Comparison of ENCODE assay signal across 8 cellular contexts in genomic region chr9:35645736-35646582, GRCh38. TPM values are rescaled to one million over a fixed set of nuclear protein-coding genes. Genes with fewer than 3 reads are reported as not detected.
A peak's percentile ranks its signal among the peaks of the same experiment; 100 is the strongest.
DNase-seq lines count a peak whose midpoint lies in the region; ATAC-seq and TF ChIP-seq lines count a peak whose summit lies in the region.

No MANE protein-coding gene starts in this region.

- DNase-seq in NCI-H82 (lab: John Stamatoyannopoulos, UW) = peak; percentile 38
- DNase-seq in NCI-H82 treated with DMSO at 0.1 percent for 48 hours (lab: John Stamatoyannopoulos, UW; ENCODE audit: unreplicated experiment) = no peak
- DNase-seq in naive thymus-derived CD4-positive, alpha-beta T cell = peak in 5 of 9 donors; percentile 33 to 47 (median 45)
- DNase-seq in NCI-H2081 treated with DMSO at 0.1 percent for 48 hours (lab: John Stamatoyannopoulos, UW) = no peak
- no peak for DNase-seq in NCI-H2107 treated with DMSO at 0.1 percent for 48 hours (lab: John Stamatoyannopoulos, UW; ENCODE audit: unreplicated experiment)

- POLR2A ChIA-PET in naive thymus-derived CD4-positive, alpha-beta T cell (lab: Charles Lee) = interaction anchor here (0.6 to 10.8 kb wide), 19 partner anchors 8 to 1652 kb away, joined by 3 to 264 read pairs (median 5); partner anchors contain the start of genes ARHGEF39, CCDC107, CD72 and CREB3

- 13 to 14% methylated on average over 25 of the region's 25 CpGs for WGBS in esophagus, 2 donors

- H3K27me3 ChIP-seq in esophagus (ENCODE audit: control insufficient read depth in 1 of 2, insufficient read depth in 2 of 2, low read length in 2 of 2) = no peaks in the 10 kb centered on the region
- H3K27me3 ChIP-seq in naive thymus-derived CD4-positive, alpha-beta T cell (ENCODE audit: control insufficient read depth in 2 of 2, insufficient read depth in 2 of 2, low read length in 2 of 2) = no peaks in the 10 kb centered on the region

- ATAC-seq in HG03139 (IDR thresholded peaks at IDR 0.05; ENCODE audit: unreplicated experiment) (peak; percentile 0), SK-N-SH treated with all-trans-retinoic acid at 6 μM for 48 hours (peak; percentile 26)
- no peak for ATAC-seq in naive thymus-derived CD4-positive, alpha-beta T cell

- peak overlapping the region; percentile 76 to 84 for H3K27ac ChIP-seq in esophagus (ENCODE audit: low read depth in 2 of 2, low read length in 1 of 2)
- H3K27ac ChIP-seq in naive thymus-derived CD4-positive, alpha-beta T cell (ENCODE audit: low read depth, low read length) = peak overlapping the region; percentile 83

- H3K36me3 Mint-ChIP-seq in naive thymus-derived CD4-positive, alpha-beta T cell = peaks cover 0 to 47% (median 3%) of the 10 kb centered on the region in 5 donors

- H3K9me3 ChIP-seq in esophagus (ENCODE audit: control insufficient read depth in 2 of 2, insufficient read depth in 1 of 2, low read depth in 1 of 2, low read length in 1 of 2) = no peaks in the 10 kb centered on the region
- no peaks in the 10 kb centered on the region for H3K9me3 ChIP-seq in naive thymus-derived CD4-positive, alpha-beta T cell (ENCODE audit: control insufficient read depth in 2 of 3, low read length in 3 of 3)

- peak overlapping the region; percentile 86 to 99 (median 96) for H3K27ac Mint-ChIP-seq in naive thymus-derived CD4-positive, alpha-beta T cell

- peaks cover 0 to 2% (median 0%) of the 10 kb centered on the region in 11 donors for H3K9me3 Mint-ChIP-seq in naive thymus-derived CD4-positive, alpha-beta T cell

- peak overlapping the region; percentile 90 to 100 (median 96) for H3K4me3 Mint-ChIP-seq in naive thymus-derived CD4-positive, alpha-beta T cell

- peaks cover 34 to 70% (median 46%) of the 10 kb centered on the region in 7 donors for H3K4me1 Mint-ChIP-seq in naive thymus-derived CD4-positive, alpha-beta T cell

- intact Hi-C loops in naive thymus-derived CD4-positive, alpha-beta T cell (cut with micrococcal nuclease) = loop anchor here (1.0 to 5.0 kb wide), 15 partner anchors 8 to 574 kb away; partner anchors contain the start of genes CREB3 (in 2 of the 2), HINT2 (in 2 of the 2), TLN1 (in 2 of the 2) and ARHGEF39 (in 1 of the 2)

- H3K4me3 ChIP-seq in esophagus (ENCODE audit: low read depth in 1 of 2, low read length in 2 of 2) = peak overlapping the region; percentile 48 to 54
- H3K4me3 ChIP-seq in naive thymus-derived CD4-positive, alpha-beta T cell (ENCODE audit: low read length) = peak overlapping the region; percentile 90

- no peaks in the 10 kb centered on the region for H3K36me3 ChIP-seq in esophagus (ENCODE audit: control insufficient read depth in 2 of 2, insufficient read depth in 2 of 2, low read length in 1 of 2)
- H3K36me3 ChIP-seq in naive thymus-derived CD4-positive, alpha-beta T cell (ENCODE audit: control insufficient read depth in 2 of 3, insufficient read depth in 3 of 3, low read length in 3 of 3) = no peaks in the 10 kb centered on the region

- H3K27me3 Mint-ChIP-seq in naive thymus-derived CD4-positive, alpha-beta T cell = no peaks in the 10 kb centered on the region

- no peaks in the 10 kb centered on the region for H3K4me1 ChIP-seq in esophagus (ENCODE audit: control insufficient read depth in 2 of 2, insufficient read depth in 2 of 2, low read length in 1 of 2)
- peaks cover 37 to 44% of the 10 kb centered on the region in 2 donors for H3K4me1 ChIP-seq in naive thymus-derived CD4-positive, alpha-beta T cell (ENCODE audit: control insufficient read depth in 2 of 2, insufficient read depth in 2 of 2, low read length in 2 of 2)

- CTCF ChIA-PET in naive thymus-derived CD4-positive, alpha-beta T cell (lab: Charles Lee) = interaction anchor here (0.7 to 9.4 kb wide), 14 partner anchors 13 to 151 kb away, joined by 3 to 118 read pairs (median 5); partner anchors contain the start of genes ARHGEF39, CA9, CCDC107 and CD72

TF ChIP-seq in SK-N-SH treated with all-trans-retinoic acid at 6 μM for 48 hours, 23 proteins besides CTCF, POLR2A, EP300 and RAD21 (continues in another document):
- TF ChIP-seq CSDC2 (CRISPR knock-in tag; IDR thresholded peaks at IDR 0.05) (no peak), PATZ1 (CRISPR knock-in tag; IDR thresholded peaks at IDR 0.05; ENCODE audit: borderline replicate concordance) (no peak), ZNF70 (CRISPR knock-in tag; IDR thresholded peaks at IDR 0.05) (no peak), ZC3H10 (CRISPR knock-in tag; IDR thresholded peaks at IDR 0.05) (no peak), ZNF8 (CRISPR knock-in tag; IDR thresholded peaks at IDR 0.05) (no peak), RARB (CRISPR knock-in tag; IDR thresholded peaks at IDR 0.05) (no peak), BACH2 (CRISPR knock-in tag; IDR thresholded peaks at IDR 0.05; ENCODE audit: borderline replicate concordance) (no peak), GLIS3 (CRISPR knock-in tag; IDR thresholded peaks at IDR 0.05) (no peak), CREB5 (CRISPR knock-in tag; IDR thresholded peaks at IDR 0.05; ENCODE audit: low read depth) (no peak), ISL1 (CRISPR knock-in tag; IDR thresholded peaks at IDR 0.05) (no peak), ZFP30 (CRISPR knock-in tag; IDR thresholded peaks at IDR 0.05) (no peak), ARNTL (CRISPR knock-in tag; IDR thresholded peaks at IDR 0.05; ENCODE audit: borderline replicate concordance, low read depth) (no peak), TOX (CRISPR knock-in tag; IDR thresholded peaks at IDR 0.05; ENCODE audit: borderline replicate concordance) (no peak), TCF4 (CRISPR knock-in tag; IDR thresholded peaks at IDR 0.05; ENCODE audit: borderline replicate concordance) (no peak), OSR1 (CRISPR knock-in tag; IDR thresholded peaks at IDR 0.05) (no peak), ESRRG (CRISPR knock-in tag; IDR thresholded peaks at IDR 0.05) (no peak), CSRNP3 (CRISPR knock-in tag; IDR thresholded peaks at IDR 0.05) (no peak)

RNA-seq across cellular contexts. Expression of gene SIT1, which starts 4.8 kb away (rescaled TPM):
- polyA plus RNA-seq in esophagus = under 1 TPM; 0.75 to 0.88 TPM
- total RNA-seq in naive thymus-derived CD4-positive, alpha-beta T cell = 100 to 1,000 TPM in 1 of 5 experiments, 10 to 100 TPM in 4; 16.9 to 225 (median 45.6) TPM
- 100 to 1,000 TPM in 1 of 2 donors, 10 to 100 TPM in 1; 97.4 to 162 TPM for polyA plus RNA-seq in naive thymus-derived CD4-positive, alpha-beta T cell

RNA-seq across cellular contexts. Expression of gene RMRP, which starts 11.9 kb away (rescaled TPM):
- polyA plus RNA-seq in esophagus = 100 to 1,000 TPM in 1 of 2 donors, 1 to 10 TPM in 1; 3.3 to 333 TPM
- total RNA-seq in naive thymus-derived CD4-positive, alpha-beta T cell = over 10,000 TPM in 1 of 5 experiments, 1,000 to 10,000 TPM in 4; 5,750 to 11,273 (median 9,225) TPM
- polyA plus RNA-seq in naive thymus-derived CD4-positive, alpha-beta T cell = 10 to 100 TPM in 1 of 2 donors, not detected in 1; 49.2 TPM

RNA-seq across cellular contexts. Expression of gene CCDC107, which starts 12.1 kb away (rescaled TPM):
- polyA plus RNA-seq in esophagus = 10 to 100 TPM; 17.3 to 21.1 TPM
- 10 to 100 TPM; 12.0 to 37.4 (median 16.4) TPM for total RNA-seq in naive thymus-derived CD4-positive, alpha-beta T cell
- 10 to 100 TPM; 49.1 to 65.7 TPM for polyA plus RNA-seq in naive thymus-derived CD4-positive, alpha-beta T cell

RNA-seq across cellular contexts. Expression of gene ARHGEF39, which starts 19.0 kb away (rescaled TPM):
- 1 to 10 TPM; 2.4 to 4.0 TPM for polyA plus RNA-seq in esophagus
- 10 to 100 TPM in 1 of 5 experiments, 1 to 10 TPM in 1, under 1 TPM in 1, not detected in 2; 0.11 to 10.4 (median 1.0) TPM for total RNA-seq in naive thymus-derived CD4-positive, alpha-beta T cell
- under 1 TPM; 0.12 to 0.44 TPM for polyA plus RNA-seq in naive thymus-derived CD4-positive, alpha-beta T cell

RNA-seq across cellular contexts. Expression of gene CD72, which starts 27.7 kb away (rescaled TPM):
- under 1 TPM; 0.26 to 0.29 TPM for polyA plus RNA-seq in esophagus
- 10 to 100 TPM in 1 of 5 experiments, 1 to 10 TPM in 4; 2.7 to 12.1 (median 6.8) TPM for total RNA-seq in naive thymus-derived CD4-positive, alpha-beta T cell
- polyA plus RNA-seq in naive thymus-derived CD4-positive, alpha-beta T cell = under 1 TPM; 0.40 to 0.87 TPM

Comparison
In these comparisons a context has a peak if more than half of its experiments do, and no peak if none do; other contexts are left out.
1. DNase-seq: peak in NCI-H82 (single experiment) and naive thymus-derived CD4-positive, alpha-beta T cell (5 of 9); none in NCI-H82 treated with DMSO at 0.1 percent for 48 hours (single experiment), NCI-H2081 treated with DMSO at 0.1 percent for 48 hours (single experiment) and NCI-H2107 treated with DMSO at 0.1 percent for 48 hours (single experiment).
2. RNA of gene SIT1, which starts 4.8 kb away (polyA plus RNA-seq): 97.4 to 162 TPM in naive thymus-derived CD4-positive, alpha-beta T cell; 0.75 to 0.88 TPM in esophagus; every median in the first group is over 10 times any median in the second.